Comparison of ENCODE assay signal across 33 cellular contexts in genomic region chrX:16171944-16172343, GRCh38. TPM values are rescaled to one million over a fixed set of nuclear protein-coding genes. Genes with fewer than 3 reads are reported as not detected.
"Had no signal": no experiment of that assay in that cellular context is flagged by ENCODE, and none has a peak within 500 bp of the region (broad histone marks: within the 10 kb centered on the region; RNA-seq: fewer than 3 reads in every experiment).

No MANE protein-coding gene starts in this region.

- H3K4me1 ChIP-seq: esophagus squamous epithelium, gastrocnemius medialis, heart right ventricle, left lung, lower lobe of right lung had no signal

- H3K9me3 Mint-ChIP-seq: mesothelial cell of epicardium had no signal

- H3K9me3 ChIP-seq: esophagus squamous epithelium, gastrocnemius medialis, heart right ventricle, left lung, lower lobe of right lung, mucosa of descending colon had no signal

- H3K36me3 Mint-ChIP-seq: mesothelial cell of epicardium; naive thymus-derived CD8-positive, alpha-beta T cell had no signal

- FAIRE-seq: endometrium, islet of Langerhans, keratinocyte had no signal

- H3K27ac Mint-ChIP-seq: mesothelial cell of epicardium; naive thymus-derived CD8-positive, alpha-beta T cell had no signal

- H3K27me3 ChIP-seq: esophagus squamous epithelium, left lung had no signal

- H3K4me3 ChIP-seq: coronary artery, dorsolateral prefrontal cortex, esophagus squamous epithelium, gastrocnemius medialis, heart right ventricle, left lung, lower lobe of right lung, mucosa of descending colon had no signal

- H3K4me1 Mint-ChIP-seq: naive B cell; naive thymus-derived CD8-positive, alpha-beta T cell had no signal

- DNase-seq: dermis blood vessel endothelial cell; dorsolateral prefrontal cortex; effector CD4-positive, alpha-beta T cell; effector memory CD4-positive, alpha-beta T cell; erythroblast; esophagus squamous epithelium; foreskin fibroblast; foreskin melanocyte; gastrocnemius medialis; glutamatergic neuron; head of caudate nucleus; heart right ventricle; hippocampal formation; left cardiac atrium; left lung; left ventricle myocardium superior; lower lobe of right lung; mesenchymal stem cell; mucosa of descending colon; naive B cell; naive thymus-derived CD8-positive, alpha-beta T cell had no signal

- ATAC-seq: esophagus mucosa; gastrocnemius medialis; heart right ventricle; left cardiac atrium; left lung; left ventricle myocardium superior; lower lobe of right lung; mucosa of descending colon; naive thymus-derived CD8-positive, alpha-beta T cell had no signal

- H3K4me3 Mint-ChIP-seq: mesothelial cell of epicardium; naive B cell; naive thymus-derived CD8-positive, alpha-beta T cell had no signal

- H3K36me3 ChIP-seq: esophagus squamous epithelium, gastrocnemius medialis, heart right ventricle, left lung, lower lobe of right lung had no signal

- H3K27ac ChIP-seq: coronary artery, dorsolateral prefrontal cortex, epithelial cell of prostate, esophagus squamous epithelium, gastrocnemius medialis, heart right ventricle, left lung, lower lobe of right lung had no signal

RNA-seq across cellular contexts. Expression of gene MAGEB17, which starts 4.7 kb away (rescaled TPM):
- total RNA-seq: dermis blood vessel endothelial cell; esophagus mucosa; esophagus squamous epithelium; gastrocnemius medialis; kidney epithelial cell; left lung; left ventricle myocardium superior; lower leg skin; lower lobe of right lung; lung microvascular endothelial cell; mesenteric fat pad; mesothelial cell of epicardium; myocyte; naive thymus-derived CD8-positive, alpha-beta T cell had no signal
- polyA plus RNA-seq: keratinocyte; naive thymus-derived CD8-positive, alpha-beta T cell had no signal

RNA-seq across cellular contexts. Expression of gene GRPR, which starts 48.6 kb away (rescaled TPM):
- total RNA-seq: dermis blood vessel endothelial cell, esophagus mucosa, esophagus squamous epithelium, gastrocnemius medialis, kidney epithelial cell, lower leg skin, mesenteric fat pad had no signal
- polyA plus RNA-seq: naive thymus-derived CD8-positive, alpha-beta T cell had no signal
